Comparison of ENCODE assay signal across 1 cellular context in genomic region chr3:160801386-160802118, GRCh38.
TF ChIP-seq lines count a peak whose summit lies in the region.

No MANE protein-coding gene starts in this region.

TF ChIP-seq in HepG2, 621 proteins besides CTCF, POLR2A, EP300 and RAD21 (continued from another document):
- TF ChIP-seq KLF9 (CRISPR knock-in tag; IDR thresholded peaks at IDR 0.05; ENCODE audit: low read depth) (no peak), ZNF329 (CRISPR knock-in tag; IDR thresholded peaks at IDR 0.05; ENCODE audit: low read depth) (no peak), ZBTB3 (CRISPR knock-in tag; IDR thresholded peaks at IDR 0.05; ENCODE audit: borderline replicate concordance, low read depth) (no peak)
